22 cellular contexts compared by ENCODE assay signal in the genomic region with DNA sequence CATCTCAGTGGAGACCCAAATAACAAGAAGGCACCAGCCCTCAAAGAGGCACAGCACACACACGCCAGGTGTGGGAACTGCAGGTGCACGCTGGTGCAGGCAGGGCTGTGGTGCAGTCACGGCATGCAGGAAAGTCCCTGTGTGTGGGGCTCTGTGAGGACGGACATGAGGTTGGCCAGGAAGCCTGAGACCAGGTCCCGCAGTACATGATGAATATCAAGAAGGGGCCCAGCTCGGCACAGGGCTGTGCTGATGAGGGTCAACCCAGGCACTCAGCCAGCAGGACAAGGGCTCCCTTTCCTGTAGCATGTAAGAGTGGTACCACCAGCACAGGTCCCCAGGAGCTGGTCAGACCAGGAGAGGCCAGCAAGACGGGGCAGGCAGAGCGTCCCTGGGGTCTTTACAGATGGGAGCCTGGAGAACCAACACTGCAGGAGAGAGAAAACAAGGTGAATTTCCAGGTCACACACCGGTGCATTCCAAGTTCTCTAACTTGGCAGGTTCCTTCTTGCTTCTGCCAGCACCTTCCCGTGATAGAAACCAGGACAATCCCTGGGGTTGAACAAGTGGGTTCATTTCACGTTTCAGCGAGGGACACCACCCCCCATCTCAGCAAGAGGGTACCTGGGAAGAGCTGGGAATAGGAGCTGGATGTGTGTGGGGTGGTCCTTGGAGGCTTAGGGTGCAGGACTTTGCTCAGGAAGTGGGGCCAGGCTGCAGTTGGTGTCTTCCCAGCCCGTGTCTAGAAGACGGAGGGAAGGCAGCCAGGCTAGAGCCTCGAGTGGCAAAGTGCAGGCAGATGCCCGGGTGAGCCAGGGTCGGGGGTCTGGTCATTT.
"Had no signal": no experiment of that assay in that cellular context is flagged by ENCODE, and none has a peak within 500 bp of the region (broad histone marks: within the 10 kb centered on the region; RNA-seq: fewer than 3 reads in every experiment).

No MANE protein-coding gene starts in this region.

- H3K36me3 ChIP-seq: brain microvascular endothelial cell, suprapubic skin, tibial artery had no signal

- H3K27me3 ChIP-seq: brain microvascular endothelial cell had no signal

- H3K27ac Mint-ChIP-seq: activated CD8-positive, alpha-beta T cell treated with anti-CD3 and anti-CD28 coated beads for 36 hours; activated T-helper 17 cell treated with anti-CD3 and anti-CD28 coated beads, Interleukin-2, amount 50 U/mL, for 72 hours; immature natural killer cell; nephron progenitor cell; WTC11 had no signal

- H3K9me3 Mint-ChIP-seq: activated CD8-positive, alpha-beta T cell treated with anti-CD3 and anti-CD28 coated beads for 36 hours; activated T-cell treated with anti-CD3 and anti-CD28 coated beads, Interleukin-2, amount 50 U/mL, for 4 hours; activated T-helper 17 cell treated with anti-CD3 and anti-CD28 coated beads, Interleukin-2, amount 50 U/mL, for 72 hours; immature natural killer cell; nephron progenitor cell had no signal

- H3K4me3 ChIP-seq: suprapubic skin, tibial artery had no signal

- ATAC-seq: activated CD8-positive, alpha-beta T cell treated with anti-CD3 and anti-CD28 coated beads for 36 hours; activated T-cell treated with anti-CD3 and anti-CD28 coated beads, Interleukin-2, amount 50 U/mL, for 4 hours; activated T-helper 17 cell treated with anti-CD3 and anti-CD28 coated beads, Interleukin-2, amount 50 U/mL, for 72 hours; right cardiac atrium; WTC11 had no signal

- H3K27ac ChIP-seq: brain microvascular endothelial cell, suprapubic skin, tibial artery had no signal

- H3K4me3 Mint-ChIP-seq: activated CD8-positive, alpha-beta T cell treated with anti-CD3 and anti-CD28 coated beads for 36 hours; activated T-cell treated with anti-CD3 and anti-CD28 coated beads, Interleukin-2, amount 50 U/mL, for 4 hours; activated T-helper 17 cell treated with anti-CD3 and anti-CD28 coated beads, Interleukin-2, amount 50 U/mL, for 72 hours; immature natural killer cell; nephron progenitor cell; WTC11 had no signal

- H3K36me3 Mint-ChIP-seq: immature natural killer cell had no signal

- H3K27me3 Mint-ChIP-seq: activated CD8-positive, alpha-beta T cell treated with anti-CD3 and anti-CD28 coated beads for 36 hours; activated T-helper 17 cell treated with anti-CD3 and anti-CD28 coated beads, Interleukin-2, amount 50 U/mL, for 72 hours had no signal

- FAIRE-seq: astrocyte, endothelial cell of umbilical vein had no signal

- H3K9me3 ChIP-seq: suprapubic skin, tibial artery had no signal

- H3K4me1 Mint-ChIP-seq: activated T-helper 17 cell treated with anti-CD3 and anti-CD28 coated beads, Interleukin-2, amount 50 U/mL, for 72 hours; immature natural killer cell; WTC11 had no signal

- DNase-seq: activated CD4-positive, alpha-beta T cell treated with anti-CD3 and anti-CD28 coated beads, Interleukin-2, amount 50 U/mL, for 1 hour; activated CD8-positive, alpha-beta T cell treated with anti-CD3 and anti-CD28 coated beads for 36 hours; activated gamma-delta T cell treated with Interleukin-2 at 50 U/mL for 16 hours; activated naive CD4-positive, alpha-beta T cell treated with anti-CD3 and anti-CD28 coated beads, Interleukin-2, amount 50 U/mL, for 16 hours; activated T-cell treated with anti-CD3 and anti-CD28 coated beads, Interleukin-2, amount 50 U/mL, for 4 hours; amniotic stem cell; brain microvascular endothelial cell; caudate nucleus; cortex of kidney; foreskin fibroblast; hippocampal formation; immature natural killer cell; nephron progenitor cell; right cardiac atrium; stimulated activated CD4-positive, alpha-beta T cell treated with anti-CD3 and anti-CD28 coated beads, Interleukin-2, amount 100 ng/mL, for 48 hours; T-helper 2 cell had no signal

- H3K4me1 ChIP-seq: suprapubic skin, tibial artery had no signal
